ENCODE assay signal across 8 cellular contexts in genomic region chr3:39809995-39810595, GRCh38. TPM values are rescaled to one million over a fixed set of nuclear protein-coding genes. Genes with fewer than 3 reads are reported as not detected.
A peak's percentile ranks its signal among the peaks of the same experiment; 100 is the strongest.
DNase-seq lines count a peak whose midpoint lies in the region; ATAC-seq, FAIRE-seq and TF ChIP-seq lines count a peak whose summit lies in the region.

No MANE protein-coding gene starts in this region.

- peaks cover 75% of the 10 kb centered on the region for H3K27me3 Mint-ChIP-seq in activated T-cell treated with anti-CD3 and anti-CD28 coated beads, Interleukin-2, amount 50 U/mL, for 72 hours (ENCODE audit: low read depth)

- no peaks in the 10 kb centered on the region for H3K9me3 Mint-ChIP-seq in activated T-cell treated with anti-CD3 and anti-CD28 coated beads, Interleukin-2, amount 50 U/mL, for 72 hours

- peaks cover 19% of the 10 kb centered on the region for H3K4me1 Mint-ChIP-seq in activated T-cell treated with anti-CD3 and anti-CD28 coated beads, Interleukin-2, amount 50 U/mL, for 72 hours (ENCODE audit: low read depth)

- no peak for FAIRE-seq in A549 (lab: Jason Lieb, UNC)
- no peak for FAIRE-seq in small intestine (lab: Jason Lieb, UNC)

- peak overlapping the region; percentile 49 for H3K4me3 ChIP-seq in A549
- H3K4me3 ChIP-seq in iPS-15b (ENCODE audit: low read depth, low read length): peak overlapping the region; percentile 55
- H3K4me3 ChIP-seq in small intestine (ENCODE audit: low read depth in 1 of 2, low read length in 2 of 2): peak overlapping the region; percentile 18 to 50

- TF ChIP-seq POLR2A in A549 (IDR thresholded peaks at IDR 0.05; ENCODE audit: low read length): no peak

- H3K27ac Mint-ChIP-seq in activated T-cell treated with anti-CD3 and anti-CD28 coated beads, Interleukin-2, amount 50 U/mL, for 72 hours: no peak overlapping the region

- WGBS in A549 (ENCODE audit: missing lambda C conversion rate): 21% methylated on average over 32 of the region's 48 CpGs
- WGBS in small intestine, 3 donors: 1 to 2% (median 1%) methylated on average over 43 to 48 of the region's 48 CpGs

- H3K27ac ChIP-seq in A549 (no peak overlapping the region), small intestine (ENCODE audit: low read depth in 1 of 2, low read length in 1 of 2) (no peak overlapping the region)

- no peak for TF ChIP-seq RAD21 in A549 (conservative IDR thresholded peaks at IDR 0.05 in 1 of 2, IDR thresholded peaks at IDR 0.05 in 1 of 2)

- peak overlapping the region; percentile 95 for H3K4me2 ChIP-seq in A549

- CTCF ChIA-PET in A549 (lab: Yijun Ruan, JAX): no interaction called here

- H3K9me3 ChIP-seq in A549: no peaks in the 10 kb centered on the region
- no peaks in the 10 kb centered on the region for H3K9me3 ChIP-seq in iPS-15b (ENCODE audit: control insufficient read depth, insufficient read depth, low read length)
- no peaks in the 10 kb centered on the region for H3K9me3 ChIP-seq in small intestine (ENCODE audit: control insufficient read depth, low read depth)

- TF ChIP-seq CTCF in A549 (IDR thresholded peaks at IDR 0.05) (no peak), GM20000 (IDR thresholded peaks at IDR 0.05; ENCODE audit: extremely low read depth, missing control alignments) (no peak)

- H3K36me3 ChIP-seq in iPS-15b (ENCODE audit: control insufficient read depth, insufficient read depth, low read length) (no peaks in the 10 kb centered on the region), small intestine (ENCODE audit: control insufficient read depth in 2 of 2, insufficient read depth in 2 of 2, low read length in 2 of 2) (no peaks in the 10 kb centered on the region)

- peaks cover 0 to 6% of the 10 kb centered on the region in 2 donors for H3K36me3 Mint-ChIP-seq in activated T-cell treated with anti-CD3 and anti-CD28 coated beads, Interleukin-2, amount 50 U/mL, for 72 hours (ENCODE audit: insufficient read depth in 2 of 2)

- H3K27me3 ChIP-seq in iPS-15b (ENCODE audit: control insufficient read depth, insufficient read depth, low read length) (peaks cover 57% of the 10 kb centered on the region), small intestine (ENCODE audit: control insufficient read depth in 2 of 2, insufficient read depth in 2 of 2, low read length in 2 of 2) (peaks cover 3 to 30% of the 10 kb centered on the region in 2 donors)

- H3K4me3 Mint-ChIP-seq in activated T-cell treated with anti-CD3 and anti-CD28 coated beads, Interleukin-2, amount 50 U/mL, for 72 hours: peak overlapping the region; percentile 84 to 85

- no peak overlapping the region for H3K9ac ChIP-seq in iPS-15b (ENCODE audit: low read depth, low read length)

- DNase-seq in A549 (ENCODE audit: low read depth in 1 of 2, low spot score in 1 of 2) (no peak), GM20000 (ENCODE audit: low spot score) (peak; percentile 27), small intestine (no peak)
- no peak for DNase-seq in activated T-cell treated with anti-CD3 and anti-CD28 coated beads, Interleukin-2, amount 50 U/mL, for 72 hours

- H3K4me1 ChIP-seq in A549 (peaks cover 11% of the 10 kb centered on the region; the same call in 2 of the 3 replicates), iPS-15b (ENCODE audit: control insufficient read depth, insufficient read depth, low read length) (no peaks in the 10 kb centered on the region), small intestine (ENCODE audit: control insufficient read depth in 2 of 2, insufficient read depth in 1 of 2, low read depth in 1 of 2, low read length in 1 of 2) (peaks cover 0 to 2% of the 10 kb centered on the region in 2 donors)

- no peak for TF ChIP-seq EP300 in A549 (IDR thresholded peaks at IDR 0.05)

- ATAC-seq in A549: peak in 1 of 2 experiments; percentile 31; a peak in 3 of 6 replicates
- ATAC-seq in activated T-cell treated with anti-CD3 and anti-CD28 coated beads, Interleukin-2, amount 50 U/mL, for 72 hours (replicated peaks in 1 of 2): peak; percentile 17 to 29
- ATAC-seq in HG03571 (IDR thresholded peaks at IDR 0.05; ENCODE audit: unreplicated experiment): no peak
- ATAC-seq in GM21717 (IDR thresholded peaks at IDR 0.05; ENCODE audit: unreplicated experiment): no peak
- no peak for ATAC-seq in HG02571 (IDR thresholded peaks at IDR 0.05; ENCODE audit: unreplicated experiment)

- POLR2A ChIA-PET in A549 (lab: Yijun Ruan, JAX): no interaction called here

TF ChIP-seq in A549, 52 proteins besides CTCF, POLR2A, EP300 and RAD21:
- TF ChIP-seq HOXB5 (CRISPR knock-in tag; IDR thresholded peaks at IDR 0.05) (no peak), CBX2 (IDR thresholded peaks at IDR 0.05; ENCODE audit: borderline replicate concordance, low read depth) (no peak), CBX8 (IDR thresholded peaks at IDR 0.05) (no peak), TP53 (CRISPR knock-in tag; IDR thresholded peaks at IDR 0.05) (no peak), RFX5 (IDR thresholded peaks at IDR 0.05) (no peak), RCOR1 (IDR thresholded peaks at IDR 0.05; ENCODE audit: low read depth, low read length) (no peak), JUNB (IDR thresholded peaks at IDR 0.05) (no peak), HOXA7 (CRISPR knock-in tag; IDR thresholded peaks at IDR 0.05) (no peak), FOXS1 (CRISPR knock-in tag; IDR thresholded peaks at IDR 0.05) (no peak), NR3C1 (IDR thresholded peaks at IDR 0.05) (no peak), KDM1A (IDR thresholded peaks at IDR 0.05; ENCODE audit: low read depth) (no peak), BHLHE40 (IDR thresholded peaks at IDR 0.05; ENCODE audit: low read depth, low read length) (no peak), EHF (CRISPR knock-in tag; IDR thresholded peaks at IDR 0.05) (no peak), HDAC2 (IDR thresholded peaks at IDR 0.05) (no peak), ESRRA (IDR thresholded peaks at IDR 0.05; ENCODE audit: borderline replicate concordance, low read length) (no peak)
- TF ChIP-seq, protein P1, sequence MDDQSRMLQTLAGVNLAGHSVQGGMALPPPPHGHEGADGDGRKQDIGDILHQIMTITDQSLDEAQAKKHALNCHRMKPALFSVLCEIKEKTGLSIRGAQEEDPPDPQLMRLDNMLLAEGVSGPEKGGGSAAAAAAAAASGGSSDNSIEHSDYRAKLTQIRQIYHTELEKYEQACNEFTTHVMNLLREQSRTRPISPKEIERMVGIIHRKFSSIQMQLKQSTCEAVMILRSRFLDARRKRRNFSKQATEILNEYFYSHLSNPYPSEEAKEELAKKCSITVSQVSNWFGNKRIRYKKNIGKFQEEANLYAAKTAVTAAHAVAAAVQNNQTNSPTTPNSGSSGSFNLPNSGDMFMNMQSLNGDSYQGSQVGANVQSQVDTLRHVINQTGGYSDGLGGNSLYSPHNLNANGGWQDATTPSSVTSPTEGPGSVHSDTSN (IDR thresholded peaks at IDR 0.05): no peak

RNA-seq across cellular contexts. Expression of gene MYRIP, which starts 0.7 kb away (rescaled TPM):
- polyA plus RNA-seq in A549 (2011; rRNA removed): 0.03 TPM in 1 of 2 replicates, not detected in the other
- polyA plus RNA-seq in A549 (2012; cell fraction: cytosol; rRNA removed): not detected in 2 replicates
- 0.02 TPM in 1 of 2 replicates, not detected in the other for polyA plus RNA-seq in A549 (2012; cell fraction: nucleus; rRNA removed)
- polyA plus RNA-seq in A549 (2017; fragmentation: RNase III; extraction: RNeasy Plus Mini Kit Qiagen cat#74134 plus additional on column Dnase treatment): 0.04 TPM in 1 of 3 replicates, not detected in the others
- polyA minus RNA-seq in A549 (2011; rRNA and poly(A)+ RNA removed): not detected in 2 replicates
- total RNA-seq in activated T-cell treated with anti-CD3 and anti-CD28 coated beads, Interleukin-2, amount 50 U/mL, for 72 hours: not detected
- 1 to 10 TPM in 1 of 3 donors, under 1 TPM in 2; 0.81 to 4.5 (median 0.89) TPM for polyA plus RNA-seq in small intestine

Comparison
In these comparisons a context has a peak if more than half of its experiments do, and no peak if none do; other contexts are left out.
1. ATAC-seq: peak in activated T-cell treated with anti-CD3 and anti-CD28 coated beads, Interleukin-2, amount 50 U/mL, for 72 hours (2 of 2); none in HG03571 (single experiment), GM21717 (single experiment) and HG02571 (single experiment).
2. Peak in every context shown above with its lines, with median percentiles within 50 percentile points of each other: H3K4me3 ChIP-seq.